Comparison of ENCODE assay signal across 26 cellular contexts in genomic region chr16:8788578-8789172, GRCh38.
"Had no signal": no experiment of that assay in that cellular context is flagged by ENCODE, and none has a peak within 500 bp of the region (broad histone marks: within the 10 kb centered on the region; RNA-seq: fewer than 3 reads in every experiment).

No MANE protein-coding gene starts in this region.

- H3K27me3 ChIP-seq: ovary, right atrium auricular region, uterus had no signal

- H3K4me3 ChIP-seq: lower lobe of right lung, ovary, psoas muscle, right atrium auricular region, uterus had no signal

- H3K27ac ChIP-seq: lower lobe of right lung, ovary, psoas muscle, right atrium auricular region, uterus, WERI-Rb-1 had no signal

- H3K9me3 ChIP-seq: lower lobe of right lung, ovary, psoas muscle, right atrium auricular region, uterus had no signal

- ATAC-seq: activated CD8-positive, alpha-beta memory T cell treated with anti-CD3 and anti-CD28 coated beads, Interleukin-2, amount 10 ng/mL, durations not matched to agents 7 days and 5 days; activated CD8-positive, alpha-beta T cell treated with anti-CD3 and anti-CD28 coated beads for 36 hours; activated naive CD8-positive, alpha-beta T cell treated with anti-CD3 and anti-CD28 coated beads, Interleukin-2, amount 50 U/mL, for 24 hours; lower lobe of right lung; naive thymus-derived CD8-positive, alpha-beta T cell; psoas muscle; stimulated activated effector memory CD8-positive, alpha-beta T cell treated with anti-CD3 and anti-CD28 coated beads, Interleukin-12 subunit alpha, Interleukin-12 subunit beta, amount 100 ng/mL, for 72 hours had no signal

- H3K36me3 ChIP-seq: lower lobe of right lung, ovary, right atrium auricular region, uterus, WERI-Rb-1 had no signal

- FAIRE-seq: TTC549 had no signal

- H3K4me1 ChIP-seq: lower lobe of right lung, psoas muscle, right atrium auricular region, uterus had no signal

- DNase-seq: activated CD4-positive, alpha-beta T cell treated with anti-CD3 and anti-CD28 coated beads, Interleukin-2, amount 10 ng/mL, durations not matched to agents 7 days and 5 days; activated CD4-positive, CD25-positive, alpha-beta regulatory T cell treated with anti-CD3 and anti-CD28 coated beads, Interleukin-2, amount 50 U/mL, for 72 hours; activated CD8-positive, alpha-beta memory T cell treated with anti-CD3 and anti-CD28 coated beads, Interleukin-2, amount 10 ng/mL, durations not matched to agents 7 days and 5 days; activated CD8-positive, alpha-beta T cell treated with anti-CD3 and anti-CD28 coated beads for 36 hours; activated gamma-delta T cell; activated naive CD4-positive, alpha-beta T cell treated with anti-CD3 and anti-CD28 coated beads, Interleukin-2, amount 50 U/mL, for 16 hours; activated naive CD8-positive, alpha-beta T cell treated with anti-CD3 and anti-CD28 coated beads, Interleukin-2, amount 50 U/mL, for 24 hours; activated T-cell treated with anti-CD3 and anti-CD28 coated beads for 4 hours; aorta; caudate nucleus; dermis blood vessel endothelial cell; effector memory CD4-positive, alpha-beta T cell; foreskin melanocyte; glutamatergic neuron; hypothalamus; lower lobe of right lung; naive thymus-derived CD8-positive, alpha-beta T cell; ovary; psoas muscle; stimulated activated CD4-positive, alpha-beta T cell treated with anti-CD3 and anti-CD28 coated beads, Interleukin-1b, Interleukin-23, amount 100 ng/mL, for 48 hours; trophoblast cell; uterus; WERI-Rb-1 had no signal
